12 cellular contexts compared by ENCODE assay signal in genomic region chr4:79050521-79050880, GRCh38.
DNase-seq lines count a peak whose midpoint lies in the region; ATAC-seq, FAIRE-seq and TF ChIP-seq lines count a peak whose summit lies in the region.
"Had no signal": no experiment of that assay in that cellular context is flagged by ENCODE, and none has a peak within 500 bp of the region (broad histone marks: within the 10 kb centered on the region; RNA-seq: fewer than 3 reads in every experiment).

No MANE protein-coding gene starts in this region.

- H3K4me1 ChIP-seq in OCI-LY7 (ENCODE audit: insufficient read depth, low read length, poor library complexity, severe bottlenecking): no peaks in the 10 kb centered on the region
- no peaks in the 10 kb centered on the region for H3K4me1 ChIP-seq in psoas muscle
- peaks cover 0 to 5% (median 0%) of the 10 kb centered on the region in 4 donors for H3K4me1 ChIP-seq in upper lobe of left lung
- H3K4me1 ChIP-seq: foreskin keratinocyte, testis had no signal

- no peaks in the 10 kb centered on the region for H3K79me2 ChIP-seq in OCI-LY7 (ENCODE audit: insufficient read depth, low read depth, low read length)

- no peaks in the 10 kb centered on the region for H4K20me1 ChIP-seq in OCI-LY7 (ENCODE audit: insufficient read depth, low read length)

- CTCF ChIA-PET in OCI-LY7 (lab: Charles Lee; ENCODE audit: unreplicated experiment): no interaction called here

- DNase-seq in D721Med (ENCODE audit: insufficient read length, low spot score): peak; percentile 20
- DNase-seq in NCI-H1930 (lab: John Stamatoyannopoulos, UW): peak; percentile 46 to 72
- DNase-seq in SHP77 (lab: John Stamatoyannopoulos, UW): peak; percentile 60 to 69
- no peak for DNase-seq in OCI-LY7 (ENCODE audit: low spot score)
- DNase-seq in activated T-helper 2 cell treated with anti-CD3 and anti-CD28 coated beads, Interferon-gamma antibody, Interleukin-2, Interleukin-4, amounts not matched to agents 10 μg/mL and 5 μg/mL and 100 μg/mL, durations not matched to agents 14 hours and 24 hours and 36 hours (ENCODE audit: low spot score): no peak
- no peak for DNase-seq in psoas muscle
- no peak for DNase-seq in upper lobe of left lung
- DNase-seq: foreskin keratinocyte, left cardiac atrium, testis had no signal

- H3K4me3 ChIP-seq in OCI-LY7 (ENCODE audit: low read depth, low read length, poor library complexity, severe bottlenecking) (no peak overlapping the region), psoas muscle (no peak overlapping the region), upper lobe of left lung (no peak overlapping the region)

- H3K36me3 ChIP-seq in OCI-LY7 (ENCODE audit: insufficient read depth, low read length) (no peaks in the 10 kb centered on the region), psoas muscle (ENCODE audit: insufficient read depth in 1 of 2, low read depth in 1 of 2) (no peaks in the 10 kb centered on the region), upper lobe of left lung (no peaks in the 10 kb centered on the region)

- WGBS in psoas muscle, 3 donors: 53 to 73% (median 54%) methylated on average over 6 of the region's 6 CpGs
- WGBS in upper lobe of left lung, 2 donors: 77 to 78% methylated on average over 6 of the region's 6 CpGs

- H3K4me1 Mint-ChIP-seq in nephron: peaks cover 46% of the 10 kb centered on the region
- no peaks in the 10 kb centered on the region for H3K4me1 Mint-ChIP-seq in activated T-helper 2 cell treated with anti-CD3 and anti-CD28 coated beads, Interferon-gamma antibody, Interleukin-2, Interleukin-4, amounts not matched to agents 10 μg/mL and 5 μg/mL and 100 μg/mL, durations not matched to agents 14 hours and 24 hours and 36 hours (ENCODE audit: low read depth)

- H3K9me2 ChIP-seq in OCI-LY7 (ENCODE audit: insufficient read depth, low read length): no peaks in the 10 kb centered on the region

- TF ChIP-seq CTCF in D721Med (IDR thresholded peaks at IDR 0.05; ENCODE audit: insufficient read depth, missing control alignments): no peak
- no peak for TF ChIP-seq CTCF in nephron (IDR thresholded peaks at IDR 0.05; ENCODE audit: unreplicated experiment in 3 of 3)
- no peak for TF ChIP-seq CTCF in OCI-LY7 (conservative IDR thresholded peaks at IDR 0.05; ENCODE audit: low read length)
- no peak for TF ChIP-seq CTCF in psoas muscle (IDR thresholded peaks at IDR 0.05)
- TF ChIP-seq CTCF in upper lobe of left lung (IDR thresholded peaks at IDR 0.05): no peak

- H3K27me3 ChIP-seq in psoas muscle (ENCODE audit: insufficient read depth in 3 of 3, low read length in 2 of 3): no peaks in the 10 kb centered on the region
- H3K27me3 ChIP-seq in upper lobe of left lung: no peaks in the 10 kb centered on the region
- H3K27me3 ChIP-seq: foreskin keratinocyte, testis had no signal

- intact Hi-C loops in OCI-LY7 (cut with micrococcal nuclease; ENCODE audit: unreplicated experiment) (no loop called here), psoas muscle (cut with DNase I) (no loop called here)
- intact Hi-C loops in activated T-helper 2 cell treated with anti-CD3 and anti-CD28 coated beads, Interferon-gamma antibody, Interleukin-2, Interleukin-4, amounts not matched to agents 10 μg/mL and 5 μg/mL and 100 μg/mL, durations not matched to agents 14 hours and 24 hours and 36 hours (cut with micrococcal nuclease): no loop called here

- no peak for FAIRE-seq in D721Med (lab: Jason Lieb, UNC)

- no peaks in the 10 kb centered on the region for H3K36me3 Mint-ChIP-seq in nephron (ENCODE audit: low read depth)
- H3K36me3 Mint-ChIP-seq in activated T-helper 2 cell treated with anti-CD3 and anti-CD28 coated beads, Interferon-gamma antibody, Interleukin-2, Interleukin-4, amounts not matched to agents 10 μg/mL and 5 μg/mL and 100 μg/mL, durations not matched to agents 14 hours and 24 hours and 36 hours (ENCODE audit: low read depth): no peaks in the 10 kb centered on the region

- H3K27ac ChIP-seq in OCI-LY7 (ENCODE audit: low read depth, low read length, poor library complexity, severe bottlenecking) (no peak overlapping the region), psoas muscle (no peak overlapping the region), upper lobe of left lung (no peak overlapping the region)
- H3K27ac ChIP-seq: foreskin keratinocyte, testis had no signal

- TF ChIP-seq EP300 in upper lobe of left lung (IDR thresholded peaks at IDR 0.05): no peak

- H3K4me3 Mint-ChIP-seq in nephron: no peak overlapping the region
- no peak overlapping the region for H3K4me3 Mint-ChIP-seq in activated T-helper 2 cell treated with anti-CD3 and anti-CD28 coated beads, Interferon-gamma antibody, Interleukin-2, Interleukin-4, amounts not matched to agents 10 μg/mL and 5 μg/mL and 100 μg/mL, durations not matched to agents 14 hours and 24 hours and 36 hours (ENCODE audit: low read depth)
- H3K4me3 Mint-ChIP-seq: dendritic cell treated with granulocyte-macrophage colony-stimulating factor and Interleukin-4, amounts not matched to agents 40 ng/mL and 50 ng/mL, for 4 days had no signal

- TF ChIP-seq POLR2A in upper lobe of left lung (IDR thresholded peaks at IDR 0.05): no peak

- H3K9me3 ChIP-seq in OCI-LY7 (ENCODE audit: low read length): no peaks in the 10 kb centered on the region
- H3K9me3 ChIP-seq in psoas muscle: no peaks in the 10 kb centered on the region
- H3K9me3 ChIP-seq in upper lobe of left lung: no peaks in the 10 kb centered on the region
- H3K9me3 ChIP-seq: testis had no signal

- BruUV-seq in OCI-LY7 (replicated peaks; lab: Mats Ljungman, UMichigan): no TSS peak

- peak overlapping the region; percentile 1 to 22 (median 14) for H3K27ac Mint-ChIP-seq in nephron
- no peak overlapping the region for H3K27ac Mint-ChIP-seq in activated T-helper 2 cell treated with anti-CD3 and anti-CD28 coated beads, Interferon-gamma antibody, Interleukin-2, Interleukin-4, amounts not matched to agents 10 μg/mL and 5 μg/mL and 100 μg/mL, durations not matched to agents 14 hours and 24 hours and 36 hours
- H3K27ac Mint-ChIP-seq: dendritic cell treated with granulocyte-macrophage colony-stimulating factor and Interleukin-4, amounts not matched to agents 40 ng/mL and 50 ng/mL, for 4 days had no signal

- peaks cover 4% of the 10 kb centered on the region for H3K27me3 Mint-ChIP-seq in nephron (ENCODE audit: low read depth)
- no peaks in the 10 kb centered on the region for H3K27me3 Mint-ChIP-seq in activated T-helper 2 cell treated with anti-CD3 and anti-CD28 coated beads, Interferon-gamma antibody, Interleukin-2, Interleukin-4, amounts not matched to agents 10 μg/mL and 5 μg/mL and 100 μg/mL, durations not matched to agents 14 hours and 24 hours and 36 hours (ENCODE audit: low read depth)
- H3K27me3 Mint-ChIP-seq: dendritic cell treated with granulocyte-macrophage colony-stimulating factor and Interleukin-4, amounts not matched to agents 40 ng/mL and 50 ng/mL, for 4 days had no signal

- no peak overlapping the region for H2AFZ ChIP-seq in OCI-LY7 (ENCODE audit: low read length)

- ATAC-seq in psoas muscle (no peak), upper lobe of left lung (ENCODE audit: low FRiP score in 2 of 2) (no peak)
- ATAC-seq: foreskin keratinocyte, left cardiac atrium had no signal

- POLR2A ChIA-PET in OCI-LY7 (lab: Charles Lee): interaction anchor here (0.6 to 0.7 kb wide), 4 partner anchors 22 to 848 kb away, joined by 3 to 7 read pairs (median 3); no protein-coding TSS in a partner anchor

- no peak overlapping the region for H3K4me2 ChIP-seq in OCI-LY7 (ENCODE audit: low read length)

- no peaks in the 10 kb centered on the region for H3K9me3 Mint-ChIP-seq in nephron
- no peaks in the 10 kb centered on the region for H3K9me3 Mint-ChIP-seq in activated T-helper 2 cell treated with anti-CD3 and anti-CD28 coated beads, Interferon-gamma antibody, Interleukin-2, Interleukin-4, amounts not matched to agents 10 μg/mL and 5 μg/mL and 100 μg/mL, durations not matched to agents 14 hours and 24 hours and 36 hours
- H3K9me3 Mint-ChIP-seq: dendritic cell treated with granulocyte-macrophage colony-stimulating factor and Interleukin-4, amounts not matched to agents 40 ng/mL and 50 ng/mL, for 4 days had no signal

Comparison
In these comparisons a context has a peak if more than half of its experiments do, and no peak if none do; other contexts are left out.
1. DNase-seq: peak in D721Med (single experiment), NCI-H1930 (2 of 2) and SHP77 (2 of 2); none in OCI-LY7 (single experiment), activated T-helper 2 cell treated with anti-CD3 and anti-CD28 coated beads, Interferon-gamma antibody, Interleukin-2, Interleukin-4, amounts not matched to agents 10 μg/mL and 5 μg/mL and 100 μg/mL, durations not matched to agents 14 hours and 24 hours and 36 hours (single experiment), psoas muscle (0 of 2) and upper lobe of left lung (0 of 2).